Comparison of ENCODE assay signal across 1 cellular context in genomic region chr9:128733256-128733655, GRCh38.
TF ChIP-seq lines count a peak whose summit lies in the region.

No MANE protein-coding gene starts in this region.

TF ChIP-seq in HepG2, 621 proteins besides CTCF, POLR2A, EP300 and RAD21 (continued from another document and continues in another):
- no peak for TF ChIP-seq BCLAF1 (IDR thresholded peaks at IDR 0.05)
- no peak for TF ChIP-seq MIER3 (CRISPR knock-in tag; IDR thresholded peaks at IDR 0.05; ENCODE audit: borderline replicate concordance)
- TF ChIP-seq TBX3 (IDR thresholded peaks at IDR 0.05; ENCODE audit: borderline replicate concordance): no peak
- peak; percentile 23; the same call in 1 of the 2 replicates for TF ChIP-seq CBFB (CRISPR knock-in tag; IDR thresholded peaks at IDR 0.05)
- TF ChIP-seq ZNF326 (CRISPR knock-in tag; IDR thresholded peaks at IDR 0.05; ENCODE audit: borderline replicate concordance): no peak
- TF ChIP-seq ZNF546 (CRISPR knock-in tag; conservative IDR thresholded peaks at IDR 0.05): no peak
- TF ChIP-seq ZNF691 (CRISPR knock-in tag; IDR thresholded peaks at IDR 0.05; ENCODE audit: borderline replicate concordance, low read depth): peak; percentile 39; the same call in 1 of the 2 replicates
- TF ChIP-seq, protein P1, sequence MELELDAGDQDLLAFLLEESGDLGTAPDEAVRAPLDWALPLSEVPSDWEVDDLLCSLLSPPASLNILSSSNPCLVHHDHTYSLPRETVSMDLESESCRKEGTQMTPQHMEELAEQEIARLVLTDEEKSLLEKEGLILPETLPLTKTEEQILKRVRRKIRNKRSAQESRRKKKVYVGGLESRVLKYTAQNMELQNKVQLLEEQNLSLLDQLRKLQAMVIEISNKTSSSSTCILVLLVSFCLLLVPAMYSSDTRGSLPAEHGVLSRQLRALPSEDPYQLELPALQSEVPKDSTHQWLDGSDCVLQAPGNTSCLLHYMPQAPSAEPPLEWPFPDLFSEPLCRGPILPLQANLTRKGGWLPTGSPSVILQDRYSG (CRISPR knock-in tag; IDR thresholded peaks at IDR 0.05): no peak
- no peak for TF ChIP-seq NCOA2 (CRISPR knock-in tag; IDR thresholded peaks at IDR 0.05)
- no peak for TF ChIP-seq JUN (CRISPR knock-in tag; IDR thresholded peaks at IDR 0.05)
- TF ChIP-seq MAFF (IDR thresholded peaks at IDR 0.05; ENCODE audit: low read depth, low read length): no peak
- no peak for TF ChIP-seq MAF1 (CRISPR knock-in tag; IDR thresholded peaks at IDR 0.05; ENCODE audit: borderline replicate concordance)
- TF ChIP-seq ZEB1 (IDR thresholded peaks at IDR 0.05; ENCODE audit: insufficient replicate concordance, low read depth): no peak
- no peak for TF ChIP-seq ATRX (CRISPR knock-in tag; IDR thresholded peaks at IDR 0.05; ENCODE audit: borderline replicate concordance)
- TF ChIP-seq, protein P2, sequence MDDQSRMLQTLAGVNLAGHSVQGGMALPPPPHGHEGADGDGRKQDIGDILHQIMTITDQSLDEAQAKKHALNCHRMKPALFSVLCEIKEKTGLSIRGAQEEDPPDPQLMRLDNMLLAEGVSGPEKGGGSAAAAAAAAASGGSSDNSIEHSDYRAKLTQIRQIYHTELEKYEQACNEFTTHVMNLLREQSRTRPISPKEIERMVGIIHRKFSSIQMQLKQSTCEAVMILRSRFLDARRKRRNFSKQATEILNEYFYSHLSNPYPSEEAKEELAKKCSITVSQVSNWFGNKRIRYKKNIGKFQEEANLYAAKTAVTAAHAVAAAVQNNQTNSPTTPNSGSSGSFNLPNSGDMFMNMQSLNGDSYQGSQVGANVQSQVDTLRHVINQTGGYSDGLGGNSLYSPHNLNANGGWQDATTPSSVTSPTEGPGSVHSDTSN (CRISPR knock-in tag; IDR thresholded peaks at IDR 0.05; ENCODE audit: borderline replicate concordance): no peak
- no peak for TF ChIP-seq PRMT3 (CRISPR knock-in tag; IDR thresholded peaks at IDR 0.05; ENCODE audit: borderline replicate concordance, low read depth)
- TF ChIP-seq ZNF549 (CRISPR knock-in tag; IDR thresholded peaks at IDR 0.05): no peak
- no peak for TF ChIP-seq PITX1 (CRISPR knock-in tag; IDR thresholded peaks at IDR 0.05)
- 0 out of 2 replicates have a peak, but pooled peaks have one; percentile 23 for TF ChIP-seq ZNF501 (CRISPR knock-in tag; IDR thresholded peaks at IDR 0.05)
- TF ChIP-seq ZNF672 (CRISPR knock-in tag; IDR thresholded peaks at IDR 0.05): no peak
- no peak for TF ChIP-seq ZSCAN21 (CRISPR knock-in tag; IDR thresholded peaks at IDR 0.05; ENCODE audit: borderline replicate concordance)
- TF ChIP-seq HMG20B (CRISPR knock-in tag; conservative IDR thresholded peaks at IDR 0.05): no peak
- TF ChIP-seq, protein P3, sequence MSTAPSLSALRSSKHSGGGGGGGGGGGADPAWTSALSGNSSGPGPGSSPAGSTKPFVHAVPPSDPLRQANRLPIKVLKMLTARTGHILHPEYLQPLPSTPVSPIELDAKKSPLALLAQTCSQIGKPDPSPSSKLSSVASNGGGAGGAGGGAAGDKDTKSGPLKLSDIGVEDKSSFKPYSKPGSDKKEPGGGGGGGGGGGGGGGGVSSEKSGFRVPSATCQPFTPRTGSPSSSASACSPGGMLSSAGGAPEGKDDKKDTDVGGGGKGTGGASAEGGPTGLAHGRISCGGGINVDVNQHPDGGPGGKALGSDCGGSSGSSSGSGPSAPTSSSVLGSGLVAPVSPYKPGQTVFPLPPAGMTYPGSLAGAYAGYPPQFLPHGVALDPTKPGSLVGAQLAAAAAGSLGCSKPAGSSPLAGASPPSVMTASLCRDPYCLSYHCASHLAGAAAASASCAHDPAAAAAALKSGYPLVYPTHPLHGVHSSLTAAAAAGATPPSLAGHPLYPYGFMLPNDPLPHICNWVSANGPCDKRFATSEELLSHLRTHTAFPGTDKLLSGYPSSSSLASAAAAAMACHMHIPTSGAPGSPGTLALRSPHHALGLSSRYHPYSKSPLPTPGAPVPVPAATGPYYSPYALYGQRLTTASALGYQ (CRISPR knock-in tag; IDR thresholded peaks at IDR 0.05): no peak
- TF ChIP-seq, protein P4, sequence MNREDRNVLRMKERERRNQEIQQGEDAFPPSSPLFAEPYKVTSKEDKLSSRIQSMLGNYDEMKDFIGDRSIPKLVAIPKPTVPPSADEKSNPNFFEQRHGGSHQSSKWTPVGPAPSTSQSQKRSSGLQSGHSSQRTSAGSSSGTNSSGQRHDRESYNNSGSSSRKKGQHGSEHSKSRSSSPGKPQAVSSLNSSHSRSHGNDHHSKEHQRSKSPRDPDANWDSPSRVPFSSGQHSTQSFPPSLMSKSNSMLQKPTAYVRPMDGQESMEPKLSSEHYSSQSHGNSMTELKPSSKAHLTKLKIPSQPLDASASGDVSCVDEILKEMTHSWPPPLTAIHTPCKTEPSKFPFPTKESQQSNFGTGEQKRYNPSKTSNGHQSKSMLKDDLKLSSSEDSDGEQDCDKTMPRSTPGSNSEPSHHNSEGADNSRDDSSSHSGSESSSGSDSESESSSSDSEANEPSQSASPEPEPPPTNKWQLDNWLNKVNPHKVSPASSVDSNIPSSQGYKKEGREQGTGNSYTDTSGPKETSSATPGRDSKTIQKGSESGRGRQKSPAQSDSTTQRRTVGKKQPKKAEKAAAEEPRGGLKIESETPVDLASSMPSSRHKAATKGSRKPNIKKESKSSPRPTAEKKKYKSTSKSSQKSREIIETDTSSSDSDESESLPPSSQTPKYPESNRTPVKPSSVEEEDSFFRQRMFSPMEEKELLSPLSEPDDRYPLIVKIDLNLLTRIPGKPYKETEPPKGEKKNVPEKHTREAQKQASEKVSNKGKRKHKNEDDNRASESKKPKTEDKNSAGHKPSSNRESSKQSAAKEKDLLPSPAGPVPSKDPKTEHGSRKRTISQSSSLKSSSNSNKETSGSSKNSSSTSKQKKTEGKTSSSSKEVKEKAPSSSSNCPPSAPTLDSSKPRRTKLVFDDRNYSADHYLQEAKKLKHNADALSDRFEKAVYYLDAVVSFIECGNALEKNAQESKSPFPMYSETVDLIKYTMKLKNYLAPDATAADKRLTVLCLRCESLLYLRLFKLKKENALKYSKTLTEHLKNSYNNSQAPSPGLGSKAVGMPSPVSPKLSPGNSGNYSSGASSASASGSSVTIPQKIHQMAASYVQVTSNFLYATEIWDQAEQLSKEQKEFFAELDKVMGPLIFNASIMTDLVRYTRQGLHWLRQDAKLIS (CRISPR knock-in tag; IDR thresholded peaks at IDR 0.05): no peak
- TF ChIP-seq ZNF619 (CRISPR knock-in tag; IDR thresholded peaks at IDR 0.05): no peak
- no peak for TF ChIP-seq ZNF232 (CRISPR knock-in tag; IDR thresholded peaks at IDR 0.05; ENCODE audit: borderline replicate concordance)
- TF ChIP-seq CENPT (CRISPR knock-in tag; IDR thresholded peaks at IDR 0.05; ENCODE audit: low read depth): no peak
- TF ChIP-seq, protein P5, sequence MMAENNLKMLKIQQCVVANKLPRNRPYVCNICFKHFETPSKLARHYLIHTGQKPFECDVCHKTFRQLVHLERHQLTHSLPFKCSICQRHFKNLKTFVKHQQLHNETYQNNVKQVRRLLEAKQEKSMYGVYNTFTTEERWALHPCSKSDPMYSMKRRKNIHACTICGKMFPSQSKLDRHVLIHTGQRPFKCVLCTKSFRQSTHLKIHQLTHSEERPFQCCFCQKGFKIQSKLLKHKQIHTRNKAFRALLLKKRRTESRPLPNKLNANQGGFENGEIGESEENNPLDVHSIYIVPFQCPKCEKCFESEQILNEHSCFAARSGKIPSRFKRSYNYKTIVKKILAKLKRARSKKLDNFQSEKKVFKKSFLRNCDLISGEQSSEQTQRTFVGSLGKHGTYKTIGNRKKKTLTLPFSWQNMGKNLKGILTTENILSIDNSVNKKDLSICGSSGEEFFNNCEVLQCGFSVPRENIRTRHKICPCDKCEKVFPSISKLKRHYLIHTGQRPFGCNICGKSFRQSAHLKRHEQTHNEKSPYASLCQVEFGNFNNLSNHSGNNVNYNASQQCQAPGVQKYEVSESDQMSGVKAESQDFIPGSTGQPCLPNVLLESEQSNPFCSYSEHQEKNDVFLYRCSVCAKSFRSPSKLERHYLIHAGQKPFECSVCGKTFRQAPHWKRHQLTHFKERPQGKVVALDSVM (CRISPR knock-in tag; IDR thresholded peaks at IDR 0.05): no peak
- peak; percentile 95 for TF ChIP-seq XRCC5 (optimal IDR thresholded peaks at IDR 0.05; ENCODE audit: low read length)
- no peak for TF ChIP-seq KLF6 (CRISPR knock-in tag; IDR thresholded peaks at IDR 0.05)
- peak in 1 of 2 experiments; percentile 76; a peak in 1 of 4 replicates for TF ChIP-seq KLF16 (CRISPR knock-in tag; IDR thresholded peaks at IDR 0.05)
- no peak for TF ChIP-seq ZNF407 (CRISPR knock-in tag; IDR thresholded peaks at IDR 0.05; ENCODE audit: not compliant biosample characterization)
- no peak for TF ChIP-seq SPEN (CRISPR knock-in tag; IDR thresholded peaks at IDR 0.05; ENCODE audit: low read depth)
- peak; percentile 32; the same call in 1 of the 2 replicates for TF ChIP-seq THRA (CRISPR knock-in tag; IDR thresholded peaks at IDR 0.05; ENCODE audit: borderline replicate concordance)
- TF ChIP-seq ZNF44 (CRISPR knock-in tag; IDR thresholded peaks at IDR 0.05): no peak
- no peak for TF ChIP-seq ZNF264 (CRISPR knock-in tag; IDR thresholded peaks at IDR 0.05)
